Comparison of ENCODE assay signal across 19 cellular contexts in genomic region chr15:50544368-50544767, GRCh38. TPM values are rescaled to one million over a fixed set of nuclear protein-coding genes. Genes with fewer than 3 reads are reported as not detected.
"Had no signal": no experiment of that assay in that cellular context is flagged by ENCODE, and none has a peak within 500 bp of the region (broad histone marks: within the 10 kb centered on the region; RNA-seq: fewer than 3 reads in every experiment).

No MANE protein-coding gene starts in this region.

- H3K9me3 ChIP-seq: esophagus squamous epithelium, psoas muscle, transverse colon had no signal

- H3K4me3 ChIP-seq: esophagus squamous epithelium, psoas muscle, skin epidermis, transverse colon had no signal

- H3K4me1 ChIP-seq: esophagus squamous epithelium, psoas muscle, transverse colon had no signal

- H3K27me3 ChIP-seq: esophagus squamous epithelium, transverse colon had no signal

- H3K27ac ChIP-seq: esophagus squamous epithelium, psoas muscle, skin epidermis, transverse colon had no signal

- H3K36me3 ChIP-seq: esophagus squamous epithelium, transverse colon had no signal

- ATAC-seq: activated CD4-positive, CD25-positive, alpha-beta regulatory T cell treated with anti-CD3 and anti-CD28 coated beads, Interleukin-2, amount 50 U/mL, for 24 hours; activated naive CD8-positive, alpha-beta T cell treated with anti-CD3 and anti-CD28 coated beads, Interleukin-2, amount 50 U/mL, for 24 hours; psoas muscle; right cardiac atrium had no signal

- DNase-seq: activated CD4-positive, alpha-beta T cell treated with anti-CD3 and anti-CD28 coated beads, Interleukin-2, amount 50 U/mL, for 1 hour; activated CD8-positive, alpha-beta memory T cell treated with anti-CD3 and anti-CD28 coated beads, Interleukin-2, amount 50 U/mL, for 48 hours; activated effector memory CD4-positive, alpha-beta T cell treated with Interleukin-2 at 50 U/mL for 16 hours; activated naive CD4-positive, alpha-beta T cell treated with anti-CD3 and anti-CD28 coated beads, Interleukin-2, amount 10 ng/mL, durations not matched to agents 7 days and 5 days; activated naive CD8-positive, alpha-beta T cell treated with anti-CD3 and anti-CD28 coated beads, Interleukin-2, amount 50 U/mL, for 24 hours; activated T-cell treated with anti-CD3 and anti-CD28 coated beads, Interleukin-2, amount 50 U/mL, for 48 hours; aorta; cerebellar nuclear complex; effector CD8-positive, alpha-beta T cell; esophagus squamous epithelium; islet precursor cell; psoas muscle; right cardiac atrium; T-helper 2 cell; transverse colon had no signal

- FAIRE-seq: endothelial cell of umbilical vein had no signal

RNA-seq across cellular contexts. Expression of gene USP50, which starts 2.1 kb away (rescaled TPM):
- total RNA-seq: endothelial cell of umbilical vein, SK-MEL-5, transverse colon had no signal
- polyA plus RNA-seq: aorta, endothelial cell of umbilical vein, right cardiac atrium had no signal
